12 cellular contexts compared by ENCODE assay signal in the genomic region with DNA sequence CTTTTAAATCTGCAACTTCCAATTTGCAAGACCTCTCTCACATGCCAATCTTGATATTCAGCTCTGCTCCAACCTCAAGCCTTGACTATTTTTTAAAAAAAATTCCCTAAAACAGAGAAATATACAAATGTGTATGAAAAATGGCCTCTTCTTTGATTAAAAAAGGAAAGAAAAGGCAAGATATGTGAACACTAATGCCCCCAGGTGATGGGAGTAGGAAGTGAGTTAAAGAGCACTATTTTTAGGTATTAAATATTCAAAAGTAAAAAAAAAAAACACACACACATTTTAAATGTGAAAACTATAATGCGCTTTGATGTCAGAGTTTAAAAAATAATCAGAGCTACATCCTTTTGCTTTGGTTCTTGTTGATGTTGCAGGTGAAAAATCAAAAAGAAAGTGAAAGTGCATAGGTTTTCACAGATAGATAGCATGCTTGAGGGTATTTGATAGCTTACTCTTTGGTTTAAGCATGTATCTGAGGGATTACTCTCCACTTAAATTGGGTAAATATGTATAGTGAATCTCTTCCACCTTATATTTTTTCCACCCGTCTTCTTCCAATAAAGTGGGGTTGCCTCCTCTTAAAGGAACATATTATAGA.
DNase-seq lines count a peak whose midpoint lies in the region; ATAC-seq and TF ChIP-seq lines count a peak whose summit lies in the region.
"Had no signal": no experiment of that assay in that cellular context is flagged by ENCODE, and none has a peak within 500 bp of the region (broad histone marks: within the 10 kb centered on the region; RNA-seq: fewer than 3 reads in every experiment).

No MANE protein-coding gene starts in this region.

- H3K79me2 ChIP-seq in ACC112 (ENCODE audit: control insufficient read depth, insufficient read depth, low read length, unreplicated experiment): no peaks in the 10 kb centered on the region

- no peaks in the 10 kb centered on the region for H3K27me3 ChIP-seq in ACC112 (ENCODE audit: insufficient read depth, low read length)
- H3K27me3 ChIP-seq: tibial artery had no signal

- peak overlapping the region; percentile 22 for H2AFZ ChIP-seq in ACC112 (ENCODE audit: low read length, unreplicated experiment)

- H3K4me3 ChIP-seq in ACC112 (ENCODE audit: low read depth, low read length) (peak overlapping the region; percentile 48; the same call in 1 of the 2 replicates), mucosa of descending colon (no peak overlapping the region)
- H3K4me3 ChIP-seq: tibial artery had no signal

- intact Hi-C loops in posterior vena cava (cut with DNase I) (no loop called here), mucosa of descending colon (cut with DNase I, micrococcal nuclease) (no loop called here)

- H3K27ac ChIP-seq in ACC112 (ENCODE audit: low read depth, low read length): no peak overlapping the region
- H3K27ac ChIP-seq: tibial artery had no signal

- no peak for TF ChIP-seq CTCF in mucosa of descending colon (IDR thresholded peaks at IDR 0.05)

- DNase-seq in ELR (ENCODE audit: low read depth): peak; percentile 1
- DNase-seq in NCI-H1436 treated with DMSO at 0.1 percent for 48 hours (lab: John Stamatoyannopoulos, UW): peak; percentile 39
- DNase-seq in inferior parietal cortex (ENCODE audit: extremely low spot score): peak; percentile 70
- DNase-seq in NCI-H446 treated with DMSO at 0.1 percent for 48 hours (lab: John Stamatoyannopoulos, UW): no peak
- no peak for DNase-seq in COLO829 (ENCODE audit: low spot score)
- DNase-seq in posterior vena cava (ENCODE audit: low spot score): no peak
- DNase-seq in mucosa of descending colon: no peak
- DNase-seq: naive B cell; NCI-H1048; stimulated activated CD4-positive, alpha-beta T cell treated with anti-CD3 and anti-CD28 coated beads, Interleukin-4, amount 100 ng/mL, for 1 hour; tibial artery had no signal

- ATAC-seq in mucosa of descending colon: no peak

- no peaks in the 10 kb centered on the region for H3K9me3 ChIP-seq in mucosa of descending colon
- H3K9me3 ChIP-seq: tibial artery had no signal

- H3K4me1 ChIP-seq in ACC112 (ENCODE audit: control insufficient read depth, insufficient read depth, low read length, unreplicated experiment) (no peaks in the 10 kb centered on the region), mucosa of descending colon (ENCODE audit: low read depth) (no peaks in the 10 kb centered on the region)
- H3K4me1 ChIP-seq: tibial artery had no signal

- H3K36me3 ChIP-seq in ACC112 (ENCODE audit: insufficient read depth, low read length) (no peaks in the 10 kb centered on the region), mucosa of descending colon (ENCODE audit: low read depth) (no peaks in the 10 kb centered on the region)
- H3K36me3 ChIP-seq: tibial artery had no signal

Comparison
In these comparisons a context has a peak if more than half of its experiments do, and no peak if none do; other contexts are left out.
1. DNase-seq: peak in ELR (single experiment), NCI-H1436 treated with DMSO at 0.1 percent for 48 hours (single experiment) and inferior parietal cortex (single experiment); none in NCI-H446 treated with DMSO at 0.1 percent for 48 hours (single experiment), COLO829 (single experiment), posterior vena cava (single experiment) and mucosa of descending colon (0 of 3).